17 cellular contexts compared by ENCODE assay signal in genomic region chr5:59067976-59068651, GRCh38.
"Had no signal": no experiment of that assay in that cellular context is flagged by ENCODE, and none has a peak within 500 bp of the region (broad histone marks: within the 10 kb centered on the region; RNA-seq: fewer than 3 reads in every experiment).

No MANE protein-coding gene starts in this region.

- H3K4me1 Mint-ChIP-seq: memory B cell had no signal

- H3K4me3 ChIP-seq: right atrium auricular region, transverse colon had no signal

- H3K4me3 Mint-ChIP-seq: activated CD8-positive, alpha-beta T cell treated with anti-CD3 and anti-CD28 coated beads, Interleukin-2, amount 10 ng/mL, durations not matched to agents 7 days and 5 days; activated naive CD8-positive, alpha-beta T cell; activated T-cell treated with anti-CD3 and anti-CD28 coated beads, Interleukin-2, amount 50 U/mL, for 72 hours; memory B cell; nephron; T-helper 17 cell had no signal

- H3K27me3 ChIP-seq: foreskin keratinocyte, right atrium auricular region, transverse colon had no signal

- DNase-seq: activated CD4-positive, alpha-beta T cell treated with anti-CD3 and anti-CD28 coated beads for 48 hours; activated CD8-positive, alpha-beta memory T cell treated with anti-CD3 and anti-CD28 coated beads, Interleukin-2, amount 50 U/mL, for 4 hours; activated CD8-positive, alpha-beta T cell treated with anti-CD3 and anti-CD28 coated beads, Interleukin-2, amount 10 ng/mL, durations not matched to agents 7 days and 5 days; activated gamma-delta T cell treated with Interleukin-2 at 50 U/mL for 16 hours; activated T-cell treated with anti-CD3 and anti-CD28 coated beads, Interleukin-2, amount 50 U/mL, for 72 hours; foreskin keratinocyte; kidney glomerular epithelial cell; left ventricle myocardium superior; nucleus accumbens; small intestine; stimulated activated naive CD8-positive, alpha-beta T cell treated with anti-CD3 and anti-CD28 coated beads, Interleukin-15, Interleukin-2, amounts not matched to agents 100 U/mL and 50 U/mL, for 24 hours; T-helper 17 cell; transverse colon had no signal

- ATAC-seq: activated CD8-positive, alpha-beta T cell treated with anti-CD3 and anti-CD28 coated beads, Interleukin-2, amount 10 ng/mL, durations not matched to agents 7 days and 5 days; activated T-cell treated with anti-CD3 and anti-CD28 coated beads, Interleukin-2, amount 50 U/mL, for 72 hours; foreskin keratinocyte; left ventricle myocardium superior; stimulated activated naive CD8-positive, alpha-beta T cell treated with anti-CD3 and anti-CD28 coated beads, Interleukin-15, Interleukin-2, amounts not matched to agents 100 U/mL and 50 U/mL, for 24 hours; T-helper 17 cell had no signal

- H3K27ac ChIP-seq: foreskin keratinocyte had no signal

- H3K27ac Mint-ChIP-seq: activated CD8-positive, alpha-beta T cell treated with anti-CD3 and anti-CD28 coated beads, Interleukin-2, amount 10 ng/mL, durations not matched to agents 7 days and 5 days; activated naive CD8-positive, alpha-beta T cell; activated T-cell treated with anti-CD3 and anti-CD28 coated beads, Interleukin-2, amount 50 U/mL, for 72 hours; memory B cell; nephron; T-helper 17 cell had no signal

- H3K9me3 Mint-ChIP-seq: nephron had no signal
